ENCODE assay signal across 9 cellular contexts in genomic region chr15:48925714-48926223, GRCh38. TPM values are rescaled to one million over a fixed set of nuclear protein-coding genes. Genes with fewer than 3 reads are reported as not detected.
A peak's percentile ranks its signal among the peaks of the same experiment; 100 is the strongest.
DNase-seq lines count a peak whose midpoint lies in the region; ATAC-seq and TF ChIP-seq lines count a peak whose summit lies in the region.
"Had no signal": no experiment of that assay in that cellular context is flagged by ENCODE, and none has a peak within 500 bp of the region (broad histone marks: within the 10 kb centered on the region; RNA-seq: fewer than 3 reads in every experiment).

No MANE protein-coding gene starts in this region.

- POLR2A ChIA-PET in Panc1 (lab: Charles Lee) = no interaction called here

- H3K4me1 ChIP-seq in Panc1 (ENCODE audit: control insufficient read depth, insufficient read depth, low read length) = no peaks in the 10 kb centered on the region

- H3K36me3 ChIP-seq in Panc1 (ENCODE audit: control insufficient read depth, insufficient read depth, low read length) = no peaks in the 10 kb centered on the region

- WGBS in lower leg skin, 2 donors = 51 to 57% methylated on average over 9 of the region's 9 CpGs

- H3K9me3 ChIP-seq in Panc1 (ENCODE audit: control insufficient read depth, insufficient read depth, low read depth, low read length) = no peaks in the 10 kb centered on the region

- intact Hi-C loops in Panc1 (cut with micrococcal nuclease; ENCODE audit: unreplicated experiment) (no loop called here), lower leg skin (cut with DNase I; ENCODE audit: low total_unique reads) (no loop called here)

- H3K27me3 ChIP-seq in Panc1 (ENCODE audit: control insufficient read depth, insufficient read depth, low read length) = no peaks in the 10 kb centered on the region

- ATAC-seq in Panc1 = peak; percentile 76

- CTCF ChIA-PET in Panc1 (lab: Charles Lee) = interaction anchor here (0.7 kb wide), 2 partner anchors 10 to 50 kb away, joined by 4 to 5 read pairs; no protein-coding TSS in a partner anchor

- TF ChIP-seq POLR2A in lower leg skin (IDR thresholded peaks at IDR 0.05) = no peak

- no TSS peak for BruUV-seq in Panc1 (replicated peaks; lab: Mats Ljungman, UMichigan)

- no peak for TF ChIP-seq CTCF in Panc1 (IDR thresholded peaks at IDR 0.05)
- TF ChIP-seq CTCF in lower leg skin (IDR thresholded peaks at IDR 0.05) = no peak

- in situ Hi-C loops in Panc1 (cut with HindIII; ENCODE audit: low pct_unique_long_range_greater_than_20kb, low sequenced_read_pairs) = no loop called here

- H3K27ac ChIP-seq in Panc1 (ENCODE audit: low read length) = no peak overlapping the region

- H3K4me3 ChIP-seq in Panc1 (ENCODE audit: low read depth in 2 of 2, low read length in 2 of 2) (no peak overlapping the region), lower leg skin (ENCODE audit: low read depth, poor library complexity, severe bottlenecking) (no peak overlapping the region)

- DNase-seq in activated CD4-positive, alpha-beta T cell treated with anti-CD3 and anti-CD28 coated beads, Interleukin-2, amount 50 U/mL, for 48 hours = peak; percentile 13 to 22
- no peak for DNase-seq in activated CD4-positive, alpha-beta T cell treated with anti-CD3 and anti-CD28 coated beads for 1 hour
- peak; percentile 76 for DNase-seq in Panc1 (ENCODE audit: low read depth, low spot score)
- peak; percentile 81 for DNase-seq in dedifferentiated amniotic fluid mesenchymal stem cell (ENCODE audit: extremely low spot score)
- peak; percentile 46 for DNase-seq in smooth muscle cell of the brain vasculature (ENCODE audit: low read depth, low spot score)
- no peak for DNase-seq in lower leg skin (ENCODE audit: low spot score in 2 of 2)
- DNase-seq in NCI-H1105 treated with DMSO at 0.1 percent for 48 hours (lab: John Stamatoyannopoulos, UW) = no peak
- no peak for DNase-seq in C1 segment of cervical spinal cord (lab: John Stamatoyannopoulos, UW)
- DNase-seq: DND-41 had no signal

RNA-seq across cellular contexts. Expression of gene SHC4, which starts 38.0 kb away (rescaled TPM):
- total RNA-seq in Panc1 (2021; ENCODE audit: unreplicated experiment) = 0.10 TPM
- not detected for polyA plus RNA-seq in Panc1 (2012; ENCODE audit: insufficient read length)
- 1 to 10 TPM in 2 of 4 donors, under 1 TPM in 2; 0.63 to 4.7 (median 1.6) TPM for total RNA-seq in lower leg skin

RNA-seq across cellular contexts. Expression of gene EID1, which starts 47.8 kb away (rescaled TPM):
- 102 TPM for total RNA-seq in Panc1 (2021; ENCODE audit: unreplicated experiment)
- 203 TPM for polyA plus RNA-seq in Panc1 (2012; ENCODE audit: insufficient read length)
- 100 to 1,000 TPM in 1 of 4 donors, 10 to 100 TPM in 3; 58.5 to 127 (median 78.4) TPM for total RNA-seq in lower leg skin

Comparison
In these comparisons a context has a peak if more than half of its experiments do, and no peak if none do; other contexts are left out.
1. DNase-seq: peak in activated CD4-positive, alpha-beta T cell treated with anti-CD3 and anti-CD28 coated beads, Interleukin-2, amount 50 U/mL, for 48 hours (2 of 2), Panc1 (single experiment), dedifferentiated amniotic fluid mesenchymal stem cell (single experiment) and smooth muscle cell of the brain vasculature (single experiment); none in activated CD4-positive, alpha-beta T cell treated with anti-CD3 and anti-CD28 coated beads for 1 hour (single experiment), lower leg skin (0 of 2), NCI-H1105 treated with DMSO at 0.1 percent for 48 hours (single experiment) and C1 segment of cervical spinal cord (0 of 14).